26 cellular contexts compared by ENCODE assay signal in the genomic region with DNA sequence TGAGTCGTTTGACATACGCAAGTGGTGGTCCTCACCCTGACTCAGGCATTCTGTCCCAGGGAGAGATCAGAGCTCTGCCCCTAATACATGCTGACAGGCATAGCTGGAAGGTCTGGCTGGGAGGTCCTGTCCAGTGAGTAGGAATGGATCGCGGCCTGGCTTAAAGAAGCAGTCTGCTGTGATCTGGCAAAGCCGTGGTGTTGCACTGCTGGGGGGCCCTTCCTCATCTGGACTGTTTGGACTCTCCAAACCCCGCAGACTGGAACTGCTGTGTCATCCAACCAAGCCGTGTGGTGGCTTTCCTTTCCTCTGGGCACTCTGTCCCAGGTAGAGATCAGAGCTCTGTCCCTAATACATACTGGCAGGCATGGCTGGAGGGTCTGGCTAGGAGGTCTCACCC.
"Had no signal": no experiment of that assay in that cellular context is flagged by ENCODE, and none has a peak within 500 bp of the region (broad histone marks: within the 10 kb centered on the region; RNA-seq: fewer than 3 reads in every experiment).

No MANE protein-coding gene starts in this region.

- H3K4me2 ChIP-seq: neural progenitor cell had no signal

- H2AFZ ChIP-seq: neural progenitor cell had no signal

- H3K27ac ChIP-seq: neural progenitor cell, neutrophil, pancreas, prostate gland, right lobe of liver, sigmoid colon, suprapubic skin, testis, tibial artery, transverse colon, upper lobe of left lung, vagina had no signal

- H3K4me1 ChIP-seq: neural progenitor cell, pancreas, prostate gland, right lobe of liver, sigmoid colon, suprapubic skin, testis, tibial artery, transverse colon, upper lobe of left lung, vagina had no signal

- H3K9ac ChIP-seq: neural progenitor cell had no signal

- DNase-seq: naive thymus-derived CD4-positive, alpha-beta T cell; natural killer cell; nucleus accumbens; right cardiac atrium; right lobe of liver; sigmoid colon; small intestine; stimulated activated CD4-positive, alpha-beta T cell treated with anti-CD3 and anti-CD28 coated beads, Interleukin-1b, Interleukin-23, amount 100 ng/mL, for 48 hours; stimulated activated CD4-positive, alpha-beta T cell treated with anti-CD3 and anti-CD28 coated beads, Interleukin-4, amount 100 ng/mL, for 1 hour; stimulated activated CD4-positive, alpha-beta T cell treated with anti-CD3 and anti-CD28 coated beads, Interleukin-4, amount 100 ng/mL, for 4 hours; stimulated activated CD8-positive, alpha-beta memory T cell treated with anti-CD3 and anti-CD28 coated beads, Interleukin-4, amount 100 ng/mL, for 48 hours; stimulated activated naive CD4-positive, alpha-beta T cell; stimulated activated naive CD8-positive, alpha-beta T cell treated with anti-CD3 and anti-CD28 coated beads, Interleukin-15, amount 100 ng/mL, for 72 hours; stimulated activated naive CD8-positive, alpha-beta T cell treated with anti-CD3 and anti-CD28 coated beads, Interleukin-15, Interleukin-2, amounts not matched to agents 100 U/mL and 50 U/mL, for 24 hours; substantia nigra; testis; tibial artery; transverse colon; upper lobe of left lung had no signal

- FAIRE-seq: pancreas, small intestine, urothelium cell line had no signal

- H3K36me3 ChIP-seq: neural progenitor cell, neutrophil, pancreas, prostate gland, right lobe of liver, sigmoid colon, suprapubic skin, tibial artery, transverse colon, upper lobe of left lung, vagina had no signal

- H3K27me3 ChIP-seq: neural progenitor cell, neutrophil, pancreas, sigmoid colon, suprapubic skin, testis, tibial artery, transverse colon, upper lobe of left lung, vagina had no signal

- H3K9me3 ChIP-seq: neutrophil, pancreas, prostate gland, right lobe of liver, sigmoid colon, suprapubic skin, testis, transverse colon, upper lobe of left lung, vagina had no signal

- H3K4me3 ChIP-seq: neural progenitor cell, pancreas, prostate gland, right lobe of liver, sigmoid colon, suprapubic skin, testis, tibial artery, transverse colon, upper lobe of left lung, vagina had no signal
